ENCODE assay signal across 25 cellular contexts in genomic region chr11:57354699-57355098, GRCh38. TPM values are rescaled to one million over a fixed set of nuclear protein-coding genes. Genes with fewer than 3 reads are reported as not detected.
A peak's percentile ranks its signal among the peaks of the same experiment; 100 is the strongest.
DNase-seq lines count a peak whose midpoint lies in the region; ATAC-seq, FAIRE-seq and TF ChIP-seq lines count a peak whose summit lies in the region.
"Had no signal": no experiment of that assay in that cellular context is flagged by ENCODE, and none has a peak within 500 bp of the region (broad histone marks: within the 10 kb centered on the region; RNA-seq: fewer than 3 reads in every experiment).

No MANE protein-coding gene starts in this region.

- FAIRE-seq in HTR-8/SVneo (lab: Jason Lieb, UNC): peak; percentile 57

- intact Hi-C loops in activated CD4-positive, alpha-beta memory T cell treated with anti-CD3 and anti-CD28 coated beads for 36 hours (cut with micrococcal nuclease): no loop called here

- peak overlapping the region; percentile 50; the same call in 1 of the 2 replicates for H3K9ac ChIP-seq in BLaER1

- peak overlapping the region; percentile 88 for H3K4me2 ChIP-seq in BLaER1

- H3K4me3 Mint-ChIP-seq in nephron progenitor cell: peak overlapping the region; percentile 23
- H3K4me3 Mint-ChIP-seq in activated CD4-positive, alpha-beta memory T cell treated with anti-CD3 and anti-CD28 coated beads for 36 hours: no peak overlapping the region

- H3K27me3 ChIP-seq in BLaER1: no peaks in the 10 kb centered on the region
- H3K27me3 ChIP-seq: heart left ventricle had no signal

- ATAC-seq in HG03135 (IDR thresholded peaks at IDR 0.05; ENCODE audit: unreplicated experiment): no peak
- ATAC-seq: mucosa of descending colon had no signal

- peaks cover 8% of the 10 kb centered on the region for H3K36me3 Mint-ChIP-seq in nephron progenitor cell (ENCODE audit: low read depth)
- no peaks in the 10 kb centered on the region for H3K36me3 Mint-ChIP-seq in activated CD4-positive, alpha-beta memory T cell treated with anti-CD3 and anti-CD28 coated beads for 36 hours
- H3K36me3 Mint-ChIP-seq: CD14-positive monocyte had no signal

- peak overlapping the region; percentile 30 for H3K27ac Mint-ChIP-seq in nephron progenitor cell
- H3K27ac Mint-ChIP-seq in activated CD4-positive, alpha-beta memory T cell treated with anti-CD3 and anti-CD28 coated beads for 36 hours: no peak overlapping the region

- DNase-seq in HTR-8/SVneo (ENCODE audit: insufficient read length, low spot score): no peak
- peak; percentile 69 for DNase-seq in UCSD-AML1 (lab: John Stamatoyannopoulos, UW; ENCODE audit: unreplicated experiment)
- no peak for DNase-seq in nephron progenitor cell
- no peak for DNase-seq in HPDE6-E6E7 (ENCODE audit: extremely low spot score)
- DNase-seq in activated gamma-delta T cell treated with Interleukin-2 at 50 U/mL for 16 hours: no peak
- DNase-seq in activated CD4-positive, alpha-beta memory T cell treated with anti-CD3 and anti-CD28 coated beads for 36 hours: no peak
- DNase-seq: activated effector memory CD4-positive, alpha-beta T cell treated with anti-CD3 and anti-CD28 coated beads, Interleukin-2, amount 50 U/mL, for 16 hours; DMS53; H7; heart left ventricle; Karpas-422; mucosa of descending colon; NCI-H1105 treated with DMSO at 0.1 percent for 48 hours; NCI-H526; nucleus accumbens; SHP77 treated with DMSO at 0.1 percent for 48 hours had no signal

- POLR2A ChIA-PET in activated CD4-positive, alpha-beta memory T cell treated with anti-CD3 and anti-CD28 coated beads for 36 hours (lab: Charles Lee): no interaction called here

- CTCF ChIA-PET in activated CD4-positive, alpha-beta memory T cell treated with anti-CD3 and anti-CD28 coated beads for 36 hours (lab: Charles Lee): interaction anchor here (1.5 kb wide), 1 partner anchor 103 kb away, joined by 4 read pairs; no protein-coding TSS in a partner anchor

- no peak for TF ChIP-seq CTCF in nephron progenitor cell (IDR thresholded peaks at IDR 0.05)

- peaks cover 20% of the 10 kb centered on the region for H3K9me3 Mint-ChIP-seq in nephron progenitor cell
- H3K9me3 Mint-ChIP-seq in activated CD4-positive, alpha-beta memory T cell treated with anti-CD3 and anti-CD28 coated beads for 36 hours: peaks cover 5% of the 10 kb centered on the region

- no peaks in the 10 kb centered on the region for H4K20me1 ChIP-seq in BLaER1

- H3K36me3 ChIP-seq in BLaER1: no peaks in the 10 kb centered on the region
- H3K36me3 ChIP-seq: heart left ventricle had no signal

- peaks cover 38% of the 10 kb centered on the region for H3K4me1 ChIP-seq in BLaER1

- peaks cover 25% of the 10 kb centered on the region for H3K9me3 ChIP-seq in BLaER1
- H3K9me3 ChIP-seq: mucosa of descending colon had no signal

- no peak overlapping the region for H3K4me3 ChIP-seq in BLaER1
- H3K4me3 ChIP-seq: heart left ventricle, mucosa of descending colon had no signal

- peak overlapping the region; percentile 69 for H3K27ac ChIP-seq in BLaER1
- H3K27ac ChIP-seq: VCaP had no signal

- H3K27me3 Mint-ChIP-seq in nephron progenitor cell (ENCODE audit: low read depth, poor library complexity): peaks cover 7% of the 10 kb centered on the region
- H3K27me3 Mint-ChIP-seq in activated CD4-positive, alpha-beta memory T cell treated with anti-CD3 and anti-CD28 coated beads for 36 hours: peaks cover 9% of the 10 kb centered on the region

- peaks cover 69% of the 10 kb centered on the region for H3K4me1 Mint-ChIP-seq in nephron progenitor cell
- H3K4me1 Mint-ChIP-seq in activated CD4-positive, alpha-beta memory T cell treated with anti-CD3 and anti-CD28 coated beads for 36 hours (ENCODE audit: low read depth): peaks cover 2% of the 10 kb centered on the region

RNA-seq across cellular contexts. Expression of gene P2RX3, which starts 16.5 kb away (rescaled TPM):
- not detected for total RNA-seq in activated CD4-positive, alpha-beta memory T cell treated with anti-CD3 and anti-CD28 coated beads for 36 hours
- total RNA-seq: H7, HT1080, lower leg skin, mucosa of descending colon, OCI-LY7 had no signal

RNA-seq across cellular contexts. Expression of gene SSRP1, which starts 19.0 kb away (rescaled TPM):
- 100 to 1,000 TPM; 256 to 262 TPM for total RNA-seq in activated CD4-positive, alpha-beta memory T cell treated with anti-CD3 and anti-CD28 coated beads for 36 hours

RNA-seq across cellular contexts. Expression of gene PRG3, which starts 26.3 kb away (rescaled TPM):
- total RNA-seq in activated CD4-positive, alpha-beta memory T cell treated with anti-CD3 and anti-CD28 coated beads for 36 hours: not detected
- total RNA-seq: H7, heart left ventricle, HT1080, lower leg skin, mucosa of descending colon, OCI-LY7, subcutaneous adipose tissue, urinary bladder had no signal

RNA-seq across cellular contexts. Expression of gene TNKS1BP1, which starts 29.9 kb away (rescaled TPM):
- total RNA-seq in activated CD4-positive, alpha-beta memory T cell treated with anti-CD3 and anti-CD28 coated beads for 36 hours: 10 to 100 TPM; 14.0 to 15.1 TPM

RNA-seq across cellular contexts. Expression of gene PRG2, which starts 35.8 kb away (rescaled TPM):
- 1 to 10 TPM; 1.8 to 2.2 TPM for total RNA-seq in activated CD4-positive, alpha-beta memory T cell treated with anti-CD3 and anti-CD28 coated beads for 36 hours
- total RNA-seq: H7, HT1080 had no signal
